In the genomic region with DNA sequence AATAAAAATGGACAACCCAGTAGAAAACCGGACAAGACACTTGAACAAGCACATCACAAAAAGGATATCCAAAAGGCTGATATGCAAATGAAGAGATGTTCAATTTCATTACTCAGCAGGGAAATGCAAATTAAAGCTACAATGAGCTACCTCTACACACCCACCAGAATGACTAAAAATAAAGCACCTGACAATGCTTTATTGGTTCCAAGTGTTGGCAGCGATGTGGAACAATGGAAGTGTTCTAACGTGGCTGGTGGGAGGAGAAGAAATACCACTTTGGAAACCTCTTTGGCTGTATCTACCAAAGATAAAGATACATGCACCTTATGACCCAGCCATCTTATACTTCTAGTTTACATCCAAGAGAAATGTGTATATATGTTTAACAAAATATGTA, we compare ENCODE assay signal across 2 cellular contexts.
TF ChIP-seq lines count a peak whose summit lies in the region.

No MANE protein-coding gene starts in this region.

TF ChIP-seq in A549, 52 proteins besides CTCF, POLR2A, EP300 and RAD21:
- TF ChIP-seq BHLHE40 (IDR thresholded peaks at IDR 0.05; ENCODE audit: low read depth, low read length), result no peak
- TF ChIP-seq KDM5A (IDR thresholded peaks at IDR 0.05), result no peak
- peak; percentile 3 for TF ChIP-seq MAFK (IDR thresholded peaks at IDR 0.05; ENCODE audit: partially characterized antibody)

TF ChIP-seq in K562, 482 proteins besides CTCF, POLR2A, EP300 and RAD21:
- TF ChIP-seq, protein P1, sequence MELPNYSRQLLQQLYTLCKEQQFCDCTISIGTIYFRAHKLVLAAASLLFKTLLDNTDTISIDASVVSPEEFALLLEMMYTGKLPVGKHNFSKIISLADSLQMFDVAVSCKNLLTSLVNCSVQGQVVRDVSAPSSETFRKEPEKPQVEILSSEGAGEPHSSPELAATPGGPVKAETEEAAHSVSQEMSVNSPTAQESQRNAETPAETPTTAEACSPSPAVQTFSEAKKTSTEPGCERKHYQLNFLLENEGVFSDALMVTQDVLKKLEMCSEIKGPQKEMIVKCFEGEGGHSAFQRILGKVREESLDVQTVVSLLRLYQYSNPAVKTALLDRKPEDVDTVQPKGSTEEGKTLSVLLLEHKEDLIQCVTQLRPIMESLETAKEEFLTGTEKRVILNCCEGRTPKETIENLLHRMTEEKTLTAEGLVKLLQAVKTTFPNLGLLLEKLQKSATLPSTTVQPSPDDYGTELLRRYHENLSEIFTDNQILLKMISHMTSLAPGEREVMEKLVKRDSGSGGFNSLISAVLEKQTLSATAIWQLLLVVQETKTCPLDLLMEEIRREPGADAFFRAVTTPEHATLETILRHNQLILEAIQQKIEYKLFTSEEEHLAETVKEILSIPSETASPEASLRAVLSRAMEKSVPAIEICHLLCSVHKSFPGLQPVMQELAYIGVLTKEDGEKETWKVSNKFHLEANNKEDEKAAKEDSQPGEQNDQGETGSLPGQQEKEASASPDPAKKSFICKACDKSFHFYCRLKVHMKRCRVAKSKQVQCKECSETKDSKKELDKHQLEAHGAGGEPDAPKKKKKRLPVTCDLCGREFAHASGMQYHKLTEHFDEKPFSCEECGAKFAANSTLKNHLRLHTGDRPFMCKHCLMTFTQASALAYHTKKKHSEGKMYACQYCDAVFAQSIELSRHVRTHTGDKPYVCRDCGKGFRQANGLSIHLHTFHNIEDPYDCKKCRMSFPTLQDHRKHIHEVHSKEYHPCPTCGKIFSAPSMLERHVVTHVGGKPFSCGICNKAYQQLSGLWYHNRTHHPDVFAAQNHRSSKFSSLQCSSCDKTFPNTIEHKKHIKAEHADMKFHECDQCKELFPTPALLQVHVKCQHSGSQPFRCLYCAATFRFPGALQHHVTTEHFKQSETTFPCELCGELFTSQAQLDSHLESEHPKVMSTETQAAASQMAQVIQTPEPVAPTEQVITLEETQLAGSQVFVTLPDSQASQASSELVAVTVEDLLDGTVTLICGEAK (IDR thresholded peaks at IDR 0.05), result peak; percentile 51; the same call in 1 of the 2 replicates
- TF ChIP-seq, protein P1 (CRISPR knock-in tag; IDR thresholded peaks at IDR 0.05), result no peak
- TF ChIP-seq BDP1 (IDR thresholded peaks at IDR 0.05; ENCODE audit: insufficient read depth, insufficient read length), result no peak
